In genomic region chr4:167595898-167596297, GRCh38 we compare ENCODE assay signal across 20 cellular contexts.
DNase-seq lines count a peak whose midpoint lies in the region; ATAC-seq, FAIRE-seq and TF ChIP-seq lines count a peak whose summit lies in the region.
"Had no signal": no experiment of that assay in that cellular context is flagged by ENCODE, and none has a peak within 500 bp of the region (broad histone marks: within the 10 kb centered on the region; RNA-seq: fewer than 3 reads in every experiment).

No MANE protein-coding gene starts in this region.

- H3K4me3 ChIP-seq in ACC112 (ENCODE audit: low read depth, low read length) (no peak overlapping the region), epithelial cell of esophagus (ENCODE audit: low read length) (no peak overlapping the region)
- H3K4me3 ChIP-seq: BLaER1, HAP-1 had no signal

- no peaks in the 10 kb centered on the region for H3K27me3 ChIP-seq in ACC112 (ENCODE audit: insufficient read depth, low read length)
- H3K27me3 ChIP-seq: BLaER1 had no signal

- DNase-seq in A172 (ENCODE audit: low spot score) (peak; percentile 11), HTR-8/SVneo (ENCODE audit: insufficient read length, low spot score) (no peak), epithelial cell of esophagus (ENCODE audit: low read depth) (peak; percentile 27), iPS-NIHi11 (ENCODE audit: low spot score) (no peak)
- DNase-seq in effector CD4-positive, alpha-beta T cell = no peak
- DNase-seq: AML-193; Caco-2; CD8-positive, alpha-beta memory T cell; DMS79; GDM1; GOT3; HFFc6; IMR-90; KBM-7 had no signal

- H3K79me2 ChIP-seq in ACC112 (ENCODE audit: control insufficient read depth, insufficient read depth, low read length, unreplicated experiment) = no peaks in the 10 kb centered on the region

- FAIRE-seq in HTR-8/SVneo (lab: Jason Lieb, UNC) = peak; percentile 86
- FAIRE-seq: GM19239 had no signal

- H3K36me3 ChIP-seq in ACC112 (ENCODE audit: insufficient read depth, low read length) = no peaks in the 10 kb centered on the region
- H3K36me3 ChIP-seq: BLaER1, HAP-1 had no signal

- ATAC-seq in HG03280 (IDR thresholded peaks at IDR 0.05; ENCODE audit: unreplicated experiment) = no peak

- H2AFZ ChIP-seq in ACC112 (ENCODE audit: low read length, unreplicated experiment) = peak overlapping the region; percentile 21

- H3K4me1 ChIP-seq in ACC112 (ENCODE audit: control insufficient read depth, insufficient read depth, low read length, unreplicated experiment) = no peaks in the 10 kb centered on the region
- H3K4me1 ChIP-seq: BLaER1, Caco-2, HAP-1 had no signal

- no peak overlapping the region for H3K27ac ChIP-seq in ACC112 (ENCODE audit: low read depth, low read length)
- H3K27ac ChIP-seq: BLaER1, HL-60 had no signal

- no peak for TF ChIP-seq CTCF in epithelial cell of esophagus (IDR thresholded peaks at IDR 0.05; ENCODE audit: insufficient read depth, low read depth, low read length, missing control alignments)

Comparison
In these comparisons a context has a peak if more than half of its experiments do, and no peak if none do; other contexts are left out.
1. DNase-seq: peak in A172 (single experiment) and epithelial cell of esophagus (single experiment); none in HTR-8/SVneo (single experiment), iPS-NIHi11 (single experiment) and effector CD4-positive, alpha-beta T cell (single experiment).